ENCODE assay signal across 8 cellular contexts in the genomic region with DNA sequence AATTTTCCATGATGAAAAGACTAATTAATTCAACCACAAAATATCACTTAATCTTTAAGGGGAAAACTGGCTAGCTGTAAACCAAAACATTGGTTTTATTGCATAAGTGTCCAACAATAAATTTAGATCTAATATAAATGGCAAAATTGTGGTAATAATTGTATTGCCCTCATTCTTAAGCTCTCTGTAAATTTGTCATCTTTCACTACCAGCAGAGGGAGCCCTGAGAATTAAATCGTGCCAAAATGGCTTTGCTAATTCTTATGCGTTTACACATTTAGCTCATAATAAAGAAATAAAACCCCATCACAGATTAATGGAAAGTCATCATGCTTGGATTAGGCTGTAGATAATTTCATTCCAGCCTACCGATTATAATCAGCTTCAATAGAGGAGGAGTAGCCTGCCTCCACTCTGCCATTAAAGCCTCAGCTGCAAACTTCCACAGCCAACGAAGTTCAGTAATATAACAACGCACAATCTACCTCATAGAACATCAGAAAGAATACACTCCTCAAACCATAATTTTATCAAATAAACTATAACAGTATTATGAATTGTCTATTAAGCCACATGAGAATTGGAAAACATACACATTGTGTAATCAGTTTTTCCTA.
DNase-seq lines count a peak whose midpoint lies in the region; ATAC-seq, FAIRE-seq and TF ChIP-seq lines count a peak whose summit lies in the region.

No MANE protein-coding gene starts in this region.

- H2AFZ ChIP-seq in SU-DHL-6 (ENCODE audit: low read depth, low read length, severe bottlenecking), result no peak overlapping the region

- peaks cover 40% of the 10 kb centered on the region for H3K27me3 Mint-ChIP-seq in activated naive CD8-positive, alpha-beta T cell treated with anti-CD3 and anti-CD28 coated beads for 36 hours

- ATAC-seq in HG03354 (IDR thresholded peaks at IDR 0.05; ENCODE audit: poor library complexity, severe bottlenecking, unreplicated experiment), result no peak

- no peaks in the 10 kb centered on the region for H3K9me3 ChIP-seq in SU-DHL-6 (ENCODE audit: insufficient read depth, low read length)
- no peaks in the 10 kb centered on the region for H3K9me3 ChIP-seq in stomach

- H3K27ac Mint-ChIP-seq in activated naive CD8-positive, alpha-beta T cell treated with anti-CD3 and anti-CD28 coated beads for 36 hours, result no peak overlapping the region

- no peaks in the 10 kb centered on the region for H3F3A ChIP-seq in SU-DHL-6 (ENCODE audit: insufficient read depth)

- intact Hi-C loops in stomach (cut with DNase I; ENCODE audit: low total_unique reads), result no loop called here

- TF ChIP-seq EP300 in stomach (IDR thresholded peaks at IDR 0.05), result no peak

- H3K36me3 ChIP-seq in SU-DHL-6 (ENCODE audit: low read length) (no peaks in the 10 kb centered on the region), stomach (no peaks in the 10 kb centered on the region)

- no peaks in the 10 kb centered on the region for H3K9me3 Mint-ChIP-seq in activated naive CD8-positive, alpha-beta T cell treated with anti-CD3 and anti-CD28 coated beads for 36 hours

- H3K4me2 ChIP-seq in SU-DHL-6 (ENCODE audit: low read depth, low read length, poor library complexity, severe bottlenecking), result no peak overlapping the region

- H3K4me1 ChIP-seq in stomach, result peaks cover 0 to 5% (median 0%) of the 10 kb centered on the region in 4 donors

- no peaks in the 10 kb centered on the region for H3K9me2 ChIP-seq in SU-DHL-6 (replicated peaks; ENCODE audit: insufficient read depth, low read length)

- peak; percentile 81 for TF ChIP-seq CTCF in SU-DHL-6 (IDR thresholded peaks at IDR 0.05; ENCODE audit: insufficient read depth, low read length, poor library complexity, severe bottlenecking)
- peak in 4 of 7 experiments; percentile 18 to 51 (median 38) for TF ChIP-seq CTCF in stomach (IDR thresholded peaks at IDR 0.05)

- no peak overlapping the region for H3K27ac ChIP-seq in SU-DHL-6 (ENCODE audit: low read depth, low read length)
- no peak overlapping the region for H3K27ac ChIP-seq in stomach

- no peaks in the 10 kb centered on the region for H3K79me2 ChIP-seq in SU-DHL-6 (ENCODE audit: insufficient read depth, low read length)

- no peak overlapping the region for H3K4me3 Mint-ChIP-seq in activated naive CD8-positive, alpha-beta T cell treated with anti-CD3 and anti-CD28 coated beads for 36 hours

- H3K27me3 ChIP-seq in SU-DHL-6 (ENCODE audit: low read length), result no peaks in the 10 kb centered on the region
- peaks cover 0 to 4% (median 0%) of the 10 kb centered on the region in 3 donors for H3K27me3 ChIP-seq in stomach

- DNase-seq in NCI-H2107 (lab: John Stamatoyannopoulos, UW), result peak; percentile 26
- no peak for DNase-seq in NCI-H2107 treated with DMSO at 0.1 percent for 48 hours (lab: John Stamatoyannopoulos, UW; ENCODE audit: unreplicated experiment)
- peak; percentile 5 for DNase-seq in KG1 (lab: John Stamatoyannopoulos, UW)
- DNase-seq in frontal cortex (ENCODE audit: low spot score in 2 of 2), result peak in 1 of 2 donors; percentile 16
- no peak for DNase-seq in stomach
- no peak for DNase-seq in activated naive CD8-positive, alpha-beta T cell treated with anti-CD3 and anti-CD28 coated beads for 36 hours

- no peak overlapping the region for H3K4me3 ChIP-seq in SU-DHL-6 (ENCODE audit: insufficient read depth, low read length, poor library complexity, severe bottlenecking)
- H3K4me3 ChIP-seq in stomach, result no peak overlapping the region

- no peak for TF ChIP-seq POLR2A in stomach (IDR thresholded peaks at IDR 0.05)

- WGBS in stomach, 5 donors, result 17 to 22% (median 18%) methylated on average over 5 of the region's 5 CpGs

- FAIRE-seq in frontal cortex (lab: Jason Lieb, UNC), result peak; percentile 57

- peaks cover 2% of the 10 kb centered on the region for H3K4me1 Mint-ChIP-seq in activated naive CD8-positive, alpha-beta T cell treated with anti-CD3 and anti-CD28 coated beads for 36 hours

- no peak overlapping the region for H3K9ac ChIP-seq in SU-DHL-6 (ENCODE audit: low read length)

- H3K36me3 Mint-ChIP-seq in activated naive CD8-positive, alpha-beta T cell treated with anti-CD3 and anti-CD28 coated beads for 36 hours, result no peaks in the 10 kb centered on the region

- H4K20me1 ChIP-seq in SU-DHL-6 (ENCODE audit: low read depth, low read length), result no peaks in the 10 kb centered on the region

Comparison
In these comparisons a context has a peak if more than half of its experiments do, and no peak if none do; other contexts are left out.
1. DNase-seq: peak in NCI-H2107 (single experiment) and KG1 (single experiment); none in NCI-H2107 treated with DMSO at 0.1 percent for 48 hours (single experiment), stomach (single experiment) and activated naive CD8-positive, alpha-beta T cell treated with anti-CD3 and anti-CD28 coated beads for 36 hours (single experiment).